Comparison of ENCODE assay signal across 8 cellular contexts in the genomic region with DNA sequence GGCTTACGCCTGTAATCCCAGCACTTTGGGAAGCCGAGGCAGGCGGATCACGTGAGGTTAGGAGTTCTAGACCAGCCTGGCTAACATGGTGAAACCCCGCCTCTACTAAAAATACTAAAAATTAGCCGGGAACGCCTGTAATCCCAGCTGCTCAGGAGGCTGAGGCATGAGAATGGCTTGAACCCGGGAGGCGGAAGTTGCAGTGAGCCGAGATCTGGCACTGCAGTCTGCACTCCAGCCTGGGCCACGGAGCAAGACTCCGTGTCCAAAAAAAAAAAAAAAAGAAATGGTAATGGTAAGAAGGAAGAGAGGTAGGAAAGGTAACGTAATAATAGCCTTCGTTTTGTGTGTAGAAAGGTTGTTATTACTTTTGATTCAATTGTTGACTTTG. TPM values are rescaled to one million over a fixed set of nuclear protein-coding genes. Genes with fewer than 3 reads are reported as not detected.
DNase-seq lines count a peak whose midpoint lies in the region; ATAC-seq and TF ChIP-seq lines count a peak whose summit lies in the region.

No MANE protein-coding gene starts in this region.

- H3K4me1 Mint-ChIP-seq in WTC11, result peaks cover 23% of the 10 kb centered on the region
- peaks cover 16% of the 10 kb centered on the region for H3K4me1 Mint-ChIP-seq in stimulated activated effector memory CD8-positive, alpha-beta T cell treated with anti-CD3 and anti-CD28 coated beads, Interleukin-12 subunit alpha, Interleukin-12 subunit beta, amount 100 ng/mL, for 72 hours

- TF ChIP-seq CTCF in SK-N-SH (IDR thresholded peaks at IDR 0.05), result no peak
- no peak for TF ChIP-seq CTCF in WTC11 (IDR thresholded peaks at IDR 0.05)
- no peak for TF ChIP-seq CTCF in hepatocyte (IDR thresholded peaks at IDR 0.05; ENCODE audit: poor library complexity)

- H3K27me3 Mint-ChIP-seq in WTC11 (ENCODE audit: low read depth), result no peaks in the 10 kb centered on the region

- H2AFZ ChIP-seq in SK-N-SH (ENCODE audit: low read depth), result no peak overlapping the region
- H2AFZ ChIP-seq in hepatocyte, result peak overlapping the region; percentile 81

- H3K27ac Mint-ChIP-seq in WTC11, result peak overlapping the region; percentile 89
- peak overlapping the region; percentile 96 for H3K27ac Mint-ChIP-seq in stimulated activated effector memory CD8-positive, alpha-beta T cell treated with anti-CD3 and anti-CD28 coated beads, Interleukin-12 subunit alpha, Interleukin-12 subunit beta, amount 100 ng/mL, for 72 hours

- TF ChIP-seq RAD21 in SK-N-SH (IDR thresholded peaks at IDR 0.05; ENCODE audit: low read length), result no peak

- no peak for DNase-seq in SK-N-SH
- DNase-seq in WTC11 (ENCODE audit: low spot score), result no peak
- DNase-seq in hepatocyte (ENCODE audit: low spot score), result peak; percentile 29
- DNase-seq in stimulated activated effector memory CD8-positive, alpha-beta T cell treated with anti-CD3 and anti-CD28 coated beads, Interleukin-12 subunit alpha, Interleukin-12 subunit beta, amount 100 ng/mL, for 72 hours (ENCODE audit: low spot score in 2 of 2), result no peak
- DNase-seq in NCI-H526 treated with DMSO at 0.1 percent for 48 hours (lab: John Stamatoyannopoulos, UW), result no peak

- H3K4me2 ChIP-seq in SK-N-SH, result peak overlapping the region; percentile 88
- H3K4me2 ChIP-seq in hepatocyte, result peak overlapping the region; percentile 94

- H3K27ac ChIP-seq in SK-N-SH (ENCODE audit: low read depth in 2 of 2, low read length in 1 of 2) (peak overlapping the region in 1 of 2 experiments; percentile 81; a peak in 2 of 4 replicates), hepatocyte (peak overlapping the region; percentile 94)

- peaks cover 0 to 7% of the 10 kb centered on the region in 2 experiments; a peak in 1 of 4 replicates for H3K4me1 ChIP-seq in SK-N-SH (ENCODE audit: control insufficient read depth in 1 of 2, insufficient read depth in 2 of 2, low read depth in 1 of 2, low read length in 1 of 2)
- H3K4me1 ChIP-seq in hepatocyte (ENCODE audit: insufficient read depth), result peaks cover 9% of the 10 kb centered on the region

- 3% methylated on average over 14 of the region's 14 CpGs for WGBS in SK-N-SH (ENCODE audit: low lambda C conversion rate)
- WGBS in hepatocyte (ENCODE audit: low lambda C conversion rate, missing lambda C conversion rate), result 14% methylated on average over 14 of the region's 14 CpGs

- POLR2A ChIA-PET in SK-N-SH (lab: Yijun Ruan, JAX) (interaction anchor here (1.8 to 3.1 kb wide), 2 partner anchors 39 to 120 kb away, joined by 12 to 36 read pairs; a partner anchor contains a TSS), WTC11 (lab: Charles Lee) (interaction anchor here (2.6 kb wide), 2 partner anchors 40 to 114 kb away, joined by 15 to 75 read pairs; a partner anchor contains a TSS)

- H3K9me2 ChIP-seq in SK-N-SH (no peaks in the 10 kb centered on the region), hepatocyte (replicated peaks; ENCODE audit: insufficient read depth) (no peaks in the 10 kb centered on the region)

- H3K36me3 ChIP-seq in SK-N-SH (replicated peaks in 1 of 2; ENCODE audit: control insufficient read depth in 1 of 2, insufficient read depth in 2 of 2, low read length in 1 of 2) (peaks cover 34 to 42% of the 10 kb centered on the region in 2 experiments), hepatocyte (replicated peaks; ENCODE audit: insufficient read depth, low read depth) (no peaks in the 10 kb centered on the region)

- no peak for ATAC-seq in SK-N-SH treated with all-trans-retinoic acid at 6 μM for 48 hours
- ATAC-seq in WTC11, result no peak
- no peak for ATAC-seq in stimulated activated effector memory CD8-positive, alpha-beta T cell treated with anti-CD3 and anti-CD28 coated beads, Interleukin-12 subunit alpha, Interleukin-12 subunit beta, amount 100 ng/mL, for 72 hours
- ATAC-seq in HG02884 (IDR thresholded peaks at IDR 0.05; ENCODE audit: unreplicated experiment), result no peak
- ATAC-seq in HG03520 (IDR thresholded peaks at IDR 0.05; ENCODE audit: unreplicated experiment), result no peak

- H4K20me1 ChIP-seq in SK-N-SH (ENCODE audit: insufficient read depth), result no peaks in the 10 kb centered on the region
- H4K20me1 ChIP-seq in hepatocyte (ENCODE audit: insufficient read depth, poor library complexity, severe bottlenecking), result no peaks in the 10 kb centered on the region

- H3K9ac ChIP-seq in SK-N-SH, result peak overlapping the region; percentile 92

- H3K79me2 ChIP-seq in SK-N-SH (ENCODE audit: insufficient read depth) (peaks cover 41% of the 10 kb centered on the region), hepatocyte (peaks cover 34% of the 10 kb centered on the region)

- H3K27me3 ChIP-seq in SK-N-SH (ENCODE audit: insufficient read depth) (no peaks in the 10 kb centered on the region), hepatocyte (no peaks in the 10 kb centered on the region)

- CTCF ChIA-PET in SK-N-SH (lab: Yijun Ruan, JAX) (interaction anchor here (2.9 kb wide), 1 partner anchor 303 kb away, joined by 17 read pairs; no protein-coding TSS in a partner anchor), WTC11 (lab: Charles Lee) (interaction anchor here (0.7 to 3.2 kb wide), 5 partner anchors 39 to 595 kb away, joined by 3 to 26 read pairs (median 4); a partner anchor contains a TSS)

- no peaks in the 10 kb centered on the region for H3K9me3 ChIP-seq in SK-N-SH
- no peaks in the 10 kb centered on the region for H3K9me3 ChIP-seq in hepatocyte (ENCODE audit: low read depth)

- TF ChIP-seq EP300 in SK-N-SH (IDR thresholded peaks at IDR 0.05; ENCODE audit: borderline replicate concordance in 1 of 2, low read depth in 1 of 2, low read length in 1 of 2), result no peak

- peak overlapping the region; percentile 91 for H3K4me3 Mint-ChIP-seq in WTC11
- H3K4me3 Mint-ChIP-seq in stimulated activated effector memory CD8-positive, alpha-beta T cell treated with anti-CD3 and anti-CD28 coated beads, Interleukin-12 subunit alpha, Interleukin-12 subunit beta, amount 100 ng/mL, for 72 hours, result peak overlapping the region; percentile 92

- no peaks in the 10 kb centered on the region for H3K9me3 Mint-ChIP-seq in WTC11
- H3K9me3 Mint-ChIP-seq in stimulated activated effector memory CD8-positive, alpha-beta T cell treated with anti-CD3 and anti-CD28 coated beads, Interleukin-12 subunit alpha, Interleukin-12 subunit beta, amount 100 ng/mL, for 72 hours, result no peaks in the 10 kb centered on the region

- peaks cover 42% of the 10 kb centered on the region for H3K36me3 Mint-ChIP-seq in WTC11
- H3K36me3 Mint-ChIP-seq in stimulated activated effector memory CD8-positive, alpha-beta T cell treated with anti-CD3 and anti-CD28 coated beads, Interleukin-12 subunit alpha, Interleukin-12 subunit beta, amount 100 ng/mL, for 72 hours, result peaks cover 65% of the 10 kb centered on the region

- H3K4me3 ChIP-seq in SK-N-SH (ENCODE audit: low read depth in 2 of 2, low read length in 1 of 2) (peak overlapping the region; percentile 93 to 99), hepatocyte (peak overlapping the region; percentile 71)

- H3F3A ChIP-seq in SK-N-SH (replicated peaks; ENCODE audit: insufficient read depth), result no peaks in the 10 kb centered on the region

TF ChIP-seq in SK-N-SH, 30 proteins besides CTCF, POLR2A, EP300 and RAD21 (continues in another document):
- TF ChIP-seq FOXM1 (IDR thresholded peaks at IDR 0.05; ENCODE audit: low read depth), result no peak
- no peak for TF ChIP-seq TCF12 (IDR thresholded peaks at IDR 0.05)
- TF ChIP-seq, protein P1, sequence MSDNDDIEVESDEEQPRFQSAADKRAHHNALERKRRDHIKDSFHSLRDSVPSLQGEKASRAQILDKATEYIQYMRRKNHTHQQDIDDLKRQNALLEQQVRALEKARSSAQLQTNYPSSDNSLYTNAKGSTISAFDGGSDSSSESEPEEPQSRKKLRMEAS (IDR thresholded peaks at IDR 0.05; ENCODE audit: low read depth), result no peak
- no peak for TF ChIP-seq CHD2 (IDR thresholded peaks at IDR 0.05; ENCODE audit: low read length, partially characterized antibody)

TF ChIP-seq in SK-N-SH treated with all-trans-retinoic acid at 6 μM for 48 hours, 23 proteins besides CTCF, POLR2A, EP300 and RAD21 (continues in another document):
- TF ChIP-seq GLIS3 (CRISPR knock-in tag; IDR thresholded peaks at IDR 0.05) (no peak), RARB (CRISPR knock-in tag; IDR thresholded peaks at IDR 0.05) (no peak), BACH2 (CRISPR knock-in tag; IDR thresholded peaks at IDR 0.05; ENCODE audit: borderline replicate concordance) (no peak), TCF4 (CRISPR knock-in tag; IDR thresholded peaks at IDR 0.05; ENCODE audit: borderline replicate concordance) (no peak), ZNF8 (CRISPR knock-in tag; IDR thresholded peaks at IDR 0.05) (no peak), PPARA (CRISPR knock-in tag; IDR thresholded peaks at IDR 0.05; ENCODE audit: borderline replicate concordance) (no peak), ESRRG (CRISPR knock-in tag; IDR thresholded peaks at IDR 0.05) (no peak)

TF ChIP-seq in WTC11, 78 proteins besides CTCF, POLR2A, EP300 and RAD21 (continues in another document):
- TF ChIP-seq MYBL2 (CRISPR knock-in tag; IDR thresholded peaks at IDR 0.05), result no peak
- TF ChIP-seq, protein P2, sequence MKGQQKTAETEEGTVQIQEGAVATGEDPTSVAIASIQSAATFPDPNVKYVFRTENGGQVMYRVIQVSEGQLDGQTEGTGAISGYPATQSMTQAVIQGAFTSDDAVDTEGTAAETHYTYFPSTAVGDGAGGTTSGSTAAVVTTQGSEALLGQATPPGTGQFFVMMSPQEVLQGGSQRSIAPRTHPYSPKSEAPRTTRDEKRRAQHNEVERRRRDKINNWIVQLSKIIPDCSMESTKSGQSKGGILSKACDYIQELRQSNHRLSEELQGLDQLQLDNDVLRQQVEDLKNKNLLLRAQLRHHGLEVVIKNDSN (CRISPR knock-in tag; IDR thresholded peaks at IDR 0.05), result 0 out of 2 replicates have a peak, but pooled peaks have one; percentile 14

RNA-seq across cellular contexts. Expression of a gene that starts 1.2 kb away (rescaled TPM):
- 8.8 and 10.8 TPM in 2 replicates for polyA plus RNA-seq in SK-N-SH (2012; rRNA removed)
- 12.0 and 14.7 TPM in 2 replicates for polyA plus RNA-seq in SK-N-SH (2012; cell fraction: cytosol; rRNA removed)
- 8.4 and 14.4 TPM in 2 replicates for polyA plus RNA-seq in SK-N-SH (2012; cell fraction: nucleus; rRNA removed)
- total RNA-seq in WTC11 (2021), result 26.1 to 30.1 TPM (median 27.1 TPM) in 3 replicates
- 12.8 and 20.2 TPM in 2 replicates for total RNA-seq in hepatocyte
- polyA plus RNA-seq in hepatocyte, result 9.9 and 13.8 TPM in 2 replicates

RNA-seq across cellular contexts. Expression of a gene that starts 1.2 kb away (rescaled TPM):
- 3.2 and 3.9 TPM in 2 replicates for polyA plus RNA-seq in SK-N-SH (2012; rRNA removed)
- polyA plus RNA-seq in SK-N-SH (2012; cell fraction: cytosol; rRNA removed), result 3.6 and 3.7 TPM in 2 replicates
- polyA plus RNA-seq in SK-N-SH (2012; cell fraction: nucleus; rRNA removed), result 3.5 and 6.1 TPM in 2 replicates
- total RNA-seq in WTC11 (2021), result 13.9 to 14.6 TPM (median 14.3 TPM) in 3 replicates
- 13.3 and 14.0 TPM in 2 replicates for total RNA-seq in hepatocyte
- polyA plus RNA-seq in hepatocyte, result 9.2 and 11.6 TPM in 2 replicates

RNA-seq across cellular contexts. Expression of a gene that starts 1.5 kb away (rescaled TPM):
- polyA plus RNA-seq in SK-N-SH (2012; rRNA removed) (1.0 and 1.2 TPM in 2 replicates), hepatocyte (2.3 and 2.4 TPM in 2 replicates)
- 0.71 and 1.1 TPM in 2 replicates for polyA plus RNA-seq in SK-N-SH (2012; cell fraction: cytosol; rRNA removed)
- polyA plus RNA-seq in SK-N-SH (2012; cell fraction: nucleus; rRNA removed), result 1.2 and 1.7 TPM in 2 replicates
- total RNA-seq in WTC11 (2021) (0.27 to 1.4 TPM (median 0.41 TPM) in 3 replicates), hepatocyte (3.1 and 7.6 TPM in 2 replicates)

RNA-seq across cellular contexts. Expression of a gene that starts 39.4 kb away (rescaled TPM):
- polyA plus RNA-seq in SK-N-SH (2012; rRNA removed), result 4.6 and 4.9 TPM in 2 replicates
- polyA plus RNA-seq in SK-N-SH (2012; cell fraction: cytosol; rRNA removed), result 7.0 and 7.1 TPM in 2 replicates
- polyA plus RNA-seq in SK-N-SH (2012; cell fraction: nucleus; rRNA removed), result 1.4 and 2.4 TPM in 2 replicates
- 36.4 to 41.4 TPM (median 39.9 TPM) in 3 replicates for total RNA-seq in WTC11 (2021)
- 15.5 and 19.9 TPM in 2 replicates for total RNA-seq in hepatocyte
- polyA plus RNA-seq in hepatocyte, result 8.0 and 8.6 TPM in 2 replicates
